Comparison of ENCODE assay signal across 9 cellular contexts in the genomic region with DNA sequence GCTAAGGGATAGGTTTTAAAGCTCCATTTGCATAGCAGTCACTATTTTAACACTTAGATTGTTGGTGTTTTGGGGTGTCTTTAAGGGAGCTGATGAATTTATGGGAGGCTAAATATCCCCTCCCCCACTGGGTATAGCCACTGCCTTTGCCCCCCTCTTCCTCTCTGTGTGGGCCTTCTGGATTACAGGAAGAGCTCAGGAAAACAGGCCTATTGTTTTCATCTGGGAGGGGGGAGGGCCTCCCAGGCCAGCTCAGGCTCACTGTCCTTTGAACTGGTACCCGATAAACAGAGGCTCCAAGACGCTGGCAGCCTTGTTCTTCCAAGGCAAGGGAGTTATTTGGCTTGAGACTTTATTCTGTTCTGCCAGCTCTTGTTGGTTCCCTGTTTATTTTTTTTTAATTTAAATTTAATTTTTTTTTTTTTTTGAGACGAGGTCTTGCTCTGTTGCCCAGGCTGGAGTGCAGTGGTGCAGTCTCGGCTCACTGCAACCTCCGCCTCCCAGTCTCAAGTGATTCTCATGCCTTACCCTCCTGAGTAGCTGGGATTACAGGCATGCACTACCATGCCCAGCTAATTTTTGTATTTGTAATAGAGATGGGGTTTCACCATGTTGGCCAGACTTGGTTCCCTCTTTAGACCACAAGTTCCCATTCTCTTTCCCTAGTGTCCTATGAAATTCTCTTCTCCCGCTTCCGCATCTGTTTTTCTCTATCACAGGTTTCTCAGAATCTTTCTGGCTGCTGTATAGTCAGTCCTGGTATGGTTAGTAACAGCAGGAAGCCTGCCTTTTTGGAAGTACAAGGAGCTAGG. TPM values are rescaled to one million over a fixed set of nuclear protein-coding genes. Genes with fewer than 3 reads are reported as not detected.
DNase-seq lines count a peak whose midpoint lies in the region; ATAC-seq and TF ChIP-seq lines count a peak whose summit lies in the region.
"Had no signal": no experiment of that assay in that cellular context is flagged by ENCODE, and none has a peak within 500 bp of the region (broad histone marks: within the 10 kb centered on the region; RNA-seq: fewer than 3 reads in every experiment).

No MANE protein-coding gene starts in this region.

- no peaks in the 10 kb centered on the region for H3F3A ChIP-seq in SK-N-SH (replicated peaks; ENCODE audit: insufficient read depth)

- no peak overlapping the region for H2AFZ ChIP-seq in SK-N-SH (ENCODE audit: low read depth)

- H3K4me3 Mint-ChIP-seq in nephron progenitor cell: peak overlapping the region; percentile 65
- no peak overlapping the region for H3K4me3 Mint-ChIP-seq in activated CD4-positive, alpha-beta T cell treated with anti-CD3 and anti-CD28 coated beads, Interleukin-2, amount 10 ng/mL, durations not matched to agents 7 days and 5 days

- H3K4me2 ChIP-seq in SK-N-SH: peak overlapping the region; percentile 68

- H3K9me3 Mint-ChIP-seq in nephron progenitor cell: peaks cover 5% of the 10 kb centered on the region
- H3K9me3 Mint-ChIP-seq in activated CD4-positive, alpha-beta T cell treated with anti-CD3 and anti-CD28 coated beads, Interleukin-2, amount 10 ng/mL, durations not matched to agents 7 days and 5 days: no peaks in the 10 kb centered on the region
- H3K9me3 Mint-ChIP-seq: activated naive CD4-positive, alpha-beta T cell treated with anti-CD3 and anti-CD28 coated beads, Interleukin-2, amount 50 U/mL, for 72 hours had no signal

- no peaks in the 10 kb centered on the region for H3K36me3 ChIP-seq in SK-N-SH (replicated peaks in 1 of 2; ENCODE audit: control insufficient read depth in 1 of 2, insufficient read depth in 2 of 2, low read length in 1 of 2)

- H3K27ac ChIP-seq in SK-N-SH (ENCODE audit: low read depth in 2 of 2, low read length in 1 of 2): peak overlapping the region; percentile 57 to 88

- no peak overlapping the region for H3K4me3 ChIP-seq in SK-N-SH (ENCODE audit: low read depth in 2 of 2, low read length in 1 of 2)

- peaks cover 60% of the 10 kb centered on the region for H3K4me1 Mint-ChIP-seq in nephron progenitor cell
- peaks cover 14% of the 10 kb centered on the region for H3K4me1 Mint-ChIP-seq in activated CD4-positive, alpha-beta T cell treated with anti-CD3 and anti-CD28 coated beads, Interleukin-2, amount 10 ng/mL, durations not matched to agents 7 days and 5 days

- H3K27ac Mint-ChIP-seq in nephron progenitor cell: peak overlapping the region; percentile 75
- H3K27ac Mint-ChIP-seq in activated CD4-positive, alpha-beta T cell treated with anti-CD3 and anti-CD28 coated beads, Interleukin-2, amount 10 ng/mL, durations not matched to agents 7 days and 5 days: no peak overlapping the region

- no peak for ATAC-seq in GM18498 (IDR thresholded peaks at IDR 0.05; ENCODE audit: unreplicated experiment)

- H3K27me3 Mint-ChIP-seq in nephron progenitor cell (ENCODE audit: low read depth, poor library complexity): no peaks in the 10 kb centered on the region
- H3K27me3 Mint-ChIP-seq in activated CD4-positive, alpha-beta T cell treated with anti-CD3 and anti-CD28 coated beads, Interleukin-2, amount 10 ng/mL, durations not matched to agents 7 days and 5 days: no peaks in the 10 kb centered on the region

- POLR2A ChIA-PET in SK-N-SH (lab: Yijun Ruan, JAX): interaction anchor here (0.7 to 1.8 kb wide), 3 partner anchors 35 to 75 kb away, joined by 3 to 5 read pairs (median 4); no protein-coding TSS in a partner anchor
- POLR2A ChIA-PET in activated CD4-positive, alpha-beta T cell treated with anti-CD3 and anti-CD28 coated beads, Interleukin-2, amount 10 ng/mL, durations not matched to agents 7 days and 5 days (lab: Charles Lee): interaction anchor here (0.6 kb wide), 1 partner anchor 12 kb away, joined by 5 read pairs; no protein-coding TSS in a partner anchor

- 80% methylated on average over 7 of the region's 7 CpGs for WGBS in SK-N-SH (ENCODE audit: low lambda C conversion rate)

- H4K20me1 ChIP-seq in SK-N-SH (ENCODE audit: insufficient read depth): no peaks in the 10 kb centered on the region

- H3K79me2 ChIP-seq in SK-N-SH (ENCODE audit: insufficient read depth): peaks cover 35% of the 10 kb centered on the region

- H3K4me1 ChIP-seq in SK-N-SH (ENCODE audit: control insufficient read depth in 1 of 2, insufficient read depth in 2 of 2, low read depth in 1 of 2, low read length in 1 of 2): peaks cover 27 to 46% of the 10 kb centered on the region in 2 experiments

- DNase-seq in AG08395 (ENCODE audit: low spot score) (peak; percentile 23), SK-N-SH (peak; percentile 78), glomerular endothelial cell (ENCODE audit: extremely low read depth, low read depth, low spot score) (peak; percentile 52), nephron progenitor cell (no peak), HuH-7.5 (ENCODE audit: low spot score) (no peak)
- DNase-seq in stimulated activated CD4-positive, alpha-beta T cell treated with anti-CD3 and anti-CD28 coated beads, Interleukin-15, amount 100 ng/mL, for 24 hours: no peak
- no peak for DNase-seq in activated CD4-positive, alpha-beta T cell treated with anti-CD3 and anti-CD28 coated beads, Interleukin-2, amount 10 ng/mL, durations not matched to agents 7 days and 5 days

- peak in 1 of 2 experiments; percentile 14; a peak in 1 of 4 replicates for TF ChIP-seq EP300 in SK-N-SH (IDR thresholded peaks at IDR 0.05; ENCODE audit: borderline replicate concordance in 1 of 2, low read depth in 1 of 2, low read length in 1 of 2)

- H3K9me2 ChIP-seq in SK-N-SH: no peaks in the 10 kb centered on the region

- no peaks in the 10 kb centered on the region for H3K9me3 ChIP-seq in SK-N-SH

- CTCF ChIA-PET in SK-N-SH (lab: Yijun Ruan, JAX): interaction anchor here (0.6 to 2.7 kb wide), 8 partner anchors 13 to 1007 kb away, joined by 3 to 11 read pairs (median 4); no protein-coding TSS in a partner anchor
- CTCF ChIA-PET in activated CD4-positive, alpha-beta T cell treated with anti-CD3 and anti-CD28 coated beads, Interleukin-2, amount 10 ng/mL, durations not matched to agents 7 days and 5 days (lab: Charles Lee): interaction anchor here (0.6 to 1.6 kb wide), 8 partner anchors 9 to 642 kb away, joined by 3 to 6 read pairs (median 4); no protein-coding TSS in a partner anchor

- TF ChIP-seq CTCF in SK-N-SH (IDR thresholded peaks at IDR 0.05): no peak
- no peak for TF ChIP-seq CTCF in nephron progenitor cell (IDR thresholded peaks at IDR 0.05)

- peaks cover 31% of the 10 kb centered on the region for H3K36me3 Mint-ChIP-seq in nephron progenitor cell (ENCODE audit: low read depth)
- H3K36me3 Mint-ChIP-seq in activated CD4-positive, alpha-beta T cell treated with anti-CD3 and anti-CD28 coated beads, Interleukin-2, amount 10 ng/mL, durations not matched to agents 7 days and 5 days (ENCODE audit: low read depth): peaks cover 22% of the 10 kb centered on the region
- H3K36me3 Mint-ChIP-seq: activated naive CD4-positive, alpha-beta T cell treated with anti-CD3 and anti-CD28 coated beads, Interleukin-2, amount 50 U/mL, for 72 hours had no signal

- no peak for TF ChIP-seq RAD21 in SK-N-SH (IDR thresholded peaks at IDR 0.05; ENCODE audit: low read length)

- no peaks in the 10 kb centered on the region for H3K27me3 ChIP-seq in SK-N-SH (ENCODE audit: insufficient read depth)

- H3K9ac ChIP-seq in SK-N-SH: peak overlapping the region; percentile 28; the same call in 1 of the 2 replicates

TF ChIP-seq in SK-N-SH, 30 proteins besides CTCF, POLR2A, EP300 and RAD21 (continues in another document):
- TF ChIP-seq TCF12 (IDR thresholded peaks at IDR 0.05): peak; percentile 42; the same call in 1 of the 2 replicates
- no peak for TF ChIP-seq ELF1 (IDR thresholded peaks at IDR 0.05)
- no peak for TF ChIP-seq FOXM1 (IDR thresholded peaks at IDR 0.05; ENCODE audit: low read depth)
- no peak for TF ChIP-seq POLR2AphosphoS5 (IDR thresholded peaks at IDR 0.05; ENCODE audit: low read depth, low read length)
- TF ChIP-seq SIN3A (IDR thresholded peaks at IDR 0.05; ENCODE audit: borderline replicate concordance, low read depth, low read length): no peak
- TF ChIP-seq, protein P1, sequence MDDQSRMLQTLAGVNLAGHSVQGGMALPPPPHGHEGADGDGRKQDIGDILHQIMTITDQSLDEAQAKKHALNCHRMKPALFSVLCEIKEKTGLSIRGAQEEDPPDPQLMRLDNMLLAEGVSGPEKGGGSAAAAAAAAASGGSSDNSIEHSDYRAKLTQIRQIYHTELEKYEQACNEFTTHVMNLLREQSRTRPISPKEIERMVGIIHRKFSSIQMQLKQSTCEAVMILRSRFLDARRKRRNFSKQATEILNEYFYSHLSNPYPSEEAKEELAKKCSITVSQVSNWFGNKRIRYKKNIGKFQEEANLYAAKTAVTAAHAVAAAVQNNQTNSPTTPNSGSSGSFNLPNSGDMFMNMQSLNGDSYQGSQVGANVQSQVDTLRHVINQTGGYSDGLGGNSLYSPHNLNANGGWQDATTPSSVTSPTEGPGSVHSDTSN (IDR thresholded peaks at IDR 0.05): 0 out of 2 replicates have a peak, but pooled peaks have one; percentile 4

RNA-seq across cellular contexts. Expression of gene MINK1, which starts 25.1 kb away (rescaled TPM):
- 53.2 and 64.7 TPM in 2 replicates for polyA plus RNA-seq in SK-N-SH (2012; rRNA removed)
- 18.6 and 27.5 TPM in 2 replicates for polyA plus RNA-seq in SK-N-SH (2012; cell fraction: cytosol; rRNA removed)
- 231 and 235 TPM in 2 replicates for polyA plus RNA-seq in SK-N-SH (2012; cell fraction: nucleus; rRNA removed)
- total RNA-seq in glomerular endothelial cell: 51.0 and 74.7 TPM in 2 replicates
- total RNA-seq in activated CD4-positive, alpha-beta T cell treated with anti-CD3 and anti-CD28 coated beads, Interleukin-2, amount 10 ng/mL, durations not matched to agents 7 days and 5 days: 100 to 1,000 TPM; 112 to 133 TPM

RNA-seq across cellular contexts. Expression of gene C17orf107, which starts 41.1 kb away (rescaled TPM):
- 0.44 and 0.52 TPM in 2 replicates for polyA plus RNA-seq in SK-N-SH (2012; rRNA removed)
- polyA plus RNA-seq in SK-N-SH (2012; cell fraction: cytosol; rRNA removed): 0.14 and 0.16 TPM in 2 replicates
- polyA plus RNA-seq in SK-N-SH (2012; cell fraction: nucleus; rRNA removed): 1.6 and 1.8 TPM in 2 replicates
- total RNA-seq in glomerular endothelial cell: 0.88 and 1.6 TPM in 2 replicates
- under 1 TPM; 0.77 to 0.92 TPM for total RNA-seq in activated CD4-positive, alpha-beta T cell treated with anti-CD3 and anti-CD28 coated beads, Interleukin-2, amount 10 ng/mL, durations not matched to agents 7 days and 5 days

RNA-seq across cellular contexts. Expression of gene CHRNE, which starts 44.6 kb away (rescaled TPM):
- polyA plus RNA-seq in SK-N-SH (2012; rRNA removed): 0.54 and 0.71 TPM in 2 replicates
- 0.24 and 0.42 TPM in 2 replicates for polyA plus RNA-seq in SK-N-SH (2012; cell fraction: cytosol; rRNA removed)
- 3.8 and 4.9 TPM in 2 replicates for polyA plus RNA-seq in SK-N-SH (2012; cell fraction: nucleus; rRNA removed)
- total RNA-seq in glomerular endothelial cell: 0.76 and 1.5 TPM in 2 replicates
- under 1 TPM; 0.25 to 0.42 TPM for total RNA-seq in activated CD4-positive, alpha-beta T cell treated with anti-CD3 and anti-CD28 coated beads, Interleukin-2, amount 10 ng/mL, durations not matched to agents 7 days and 5 days

RNA-seq across cellular contexts. Expression of gene PLD2, which starts 51.3 kb away (rescaled TPM):
- polyA plus RNA-seq in SK-N-SH (2012; rRNA removed): 42.5 and 49.2 TPM in 2 replicates
- polyA plus RNA-seq in SK-N-SH (2012; cell fraction: cytosol; rRNA removed): 12.3 and 17.3 TPM in 2 replicates
- polyA plus RNA-seq in SK-N-SH (2012; cell fraction: nucleus; rRNA removed): 199 and 209 TPM in 2 replicates
- 33.5 and 36.9 TPM in 2 replicates for total RNA-seq in glomerular endothelial cell
- total RNA-seq in activated CD4-positive, alpha-beta T cell treated with anti-CD3 and anti-CD28 coated beads, Interleukin-2, amount 10 ng/mL, durations not matched to agents 7 days and 5 days: 10 to 100 TPM; 16.6 to 17.3 TPM

Comparison
In these comparisons a context has a peak if more than half of its experiments do, and no peak if none do; other contexts are left out.
1. DNase-seq: peak in AG08395 (single experiment), SK-N-SH (single experiment) and glomerular endothelial cell (single experiment); none in nephron progenitor cell (single experiment), stimulated activated CD4-positive, alpha-beta T cell treated with anti-CD3 and anti-CD28 coated beads, Interleukin-15, amount 100 ng/mL, for 24 hours (single experiment), activated CD4-positive, alpha-beta T cell treated with anti-CD3 and anti-CD28 coated beads, Interleukin-2, amount 10 ng/mL, durations not matched to agents 7 days and 5 days (single experiment) and HuH-7.5 (single experiment).